39 cellular contexts compared by ENCODE assay signal in the genomic region with DNA sequence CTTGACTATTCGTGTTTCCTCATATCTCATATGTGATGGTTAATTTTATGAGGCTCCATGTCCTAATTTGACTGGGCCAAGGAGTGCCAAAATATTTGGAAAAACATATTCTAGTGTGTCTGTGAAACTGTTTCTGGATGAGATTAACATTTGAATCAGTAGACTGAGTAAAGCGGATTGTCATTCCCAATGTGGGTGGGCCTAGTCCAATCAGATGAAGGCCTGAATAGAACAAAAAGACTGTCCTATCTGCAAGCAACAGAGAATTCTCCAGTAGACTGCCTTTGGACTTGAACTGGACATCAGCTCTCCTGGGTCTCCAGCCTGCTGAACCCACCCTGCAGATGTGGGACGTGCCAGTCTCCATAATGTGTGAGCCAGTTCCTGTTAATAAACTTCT. TPM values are rescaled to one million over a fixed set of nuclear protein-coding genes. Genes with fewer than 3 reads are reported as not detected.
"Had no signal": no experiment of that assay in that cellular context is flagged by ENCODE, and none has a peak within 500 bp of the region (broad histone marks: within the 10 kb centered on the region; RNA-seq: fewer than 3 reads in every experiment).

No MANE protein-coding gene starts in this region.

- FAIRE-seq: bronchial epithelial cell, TTC549 had no signal

- H3K36me3 ChIP-seq: ascending aorta, cardiac muscle cell had no signal

- H3K27ac ChIP-seq: ascending aorta, cardiac muscle cell, VCaP had no signal

- H3K9me3 ChIP-seq: ascending aorta had no signal

- DNase-seq: activated B cell treated with CpG ODN at 0.5 μM for 24 hours; activated CD4-positive, alpha-beta memory T cell treated with anti-CD3 and anti-CD28 coated beads for 36 hours; activated CD4-positive, alpha-beta T cell treated with anti-CD3 and anti-CD28 coated beads for 4 hours; activated CD4-positive, alpha-beta T cell treated with anti-CD3 and anti-CD28 coated beads, Interleukin-2, amount 10 ng/mL, durations not matched to agents 24 days and 14 days; activated CD4-positive, alpha-beta T cell treated with anti-CD3 and anti-CD28 coated beads, Interleukin-2, amount 50 U/mL, for 1 hour; activated CD4-positive, alpha-beta T cell treated with anti-CD3 and anti-CD28 coated beads, Interleukin-2, amount 50 U/mL, for 4 hours; activated CD4-positive, CD25-positive, alpha-beta regulatory T cell treated with anti-CD3 and anti-CD28 coated beads, Interleukin-2, amount 50 U/mL, for 72 hours; activated CD8-positive, alpha-beta memory T cell treated with anti-CD3 and anti-CD28 coated beads, Interleukin-2, amount 50 U/mL, for 4 hours; activated CD8-positive, alpha-beta T cell treated with anti-CD3 and anti-CD28 coated beads for 36 hours; activated effector memory CD4-positive, alpha-beta T cell treated with Interleukin-2 at 50 U/mL for 16 hours; activated gamma-delta T cell; activated naive CD4-positive, alpha-beta T cell treated with anti-CD3 and anti-CD28 coated beads, Interleukin-2, amount 10 ng/mL, durations not matched to agents 7 days and 5 days; activated naive CD4-positive, alpha-beta T cell treated with Interleukin-2 at 50 U/mL for 16 hours; activated naive CD8-positive, alpha-beta T cell treated with anti-CD3 and anti-CD28 coated beads, Interleukin-2, amount 10 ng/mL, durations not matched to agents 7 days and 5 days; activated naive CD8-positive, alpha-beta T cell treated with anti-CD3 and anti-CD28 coated beads, Interleukin-2, amount 50 U/mL, for 24 hours; activated T-cell treated with anti-CD3 and anti-CD28 coated beads for 4 hours; activated T-cell treated with anti-CD3 and anti-CD28 coated beads, Interleukin-2, amount 50 U/mL, for 1 hour; activated T-cell treated with anti-CD3 and anti-CD28 coated beads, Interleukin-2, amount 50 U/mL, for 4 hours; activated T-cell treated with anti-CD3 and anti-CD28 coated beads, Interleukin-2, amount 50 U/mL, for 72 hours; amygdala; anterior cingulate cortex; caudate nucleus; cerebellar nuclear complex; T-helper 1 cell; T-helper 2 cell; T-helper 9 cell had no signal

- H3K4me3 ChIP-seq: ascending aorta, cardiac muscle cell had no signal

- H3K36me3 Mint-ChIP-seq: activated CD4-positive, alpha-beta memory T cell treated with anti-CD3 and anti-CD28 coated beads for 36 hours; activated naive CD4-positive, alpha-beta T cell treated with anti-CD3 and anti-CD28 coated beads, Interleukin-2, amount 10 ng/mL, durations not matched to agents 7 days and 5 days; activated naive CD4-positive, alpha-beta T cell treated with anti-CD3 and anti-CD28 coated beads, Interleukin-2, amount 50 U/mL, for 24 hours; activated naive CD8-positive, alpha-beta T cell; activated naive CD8-positive, alpha-beta T cell treated with anti-CD3 and anti-CD28 coated beads, Interleukin-2, amount 10 ng/mL, durations not matched to agents 7 days and 5 days; brain had no signal

- H3K4me1 ChIP-seq: ascending aorta had no signal

- H3K27me3 ChIP-seq: ascending aorta, cardiac muscle cell had no signal

- H3K9me3 Mint-ChIP-seq: activated B cell treated with CpG ODN at 0.5 μM for 24 hours; activated CD4-positive, alpha-beta memory T cell treated with anti-CD3 and anti-CD28 coated beads for 36 hours; activated CD4-positive, alpha-beta T cell treated with anti-CD3 and anti-CD28 coated beads, Interleukin-2, amount 10 ng/mL, durations not matched to agents 24 days and 14 days; activated CD8-positive, alpha-beta T cell treated with anti-CD3 and anti-CD28 coated beads for 36 hours; activated naive CD4-positive, alpha-beta T cell treated with anti-CD3 and anti-CD28 coated beads, Interleukin-2, amount 10 ng/mL, durations not matched to agents 7 days and 5 days; activated naive CD4-positive, alpha-beta T cell treated with anti-CD3 and anti-CD28 coated beads, Interleukin-2, amount 50 U/mL, for 24 hours; activated naive CD8-positive, alpha-beta T cell treated with anti-CD3 and anti-CD28 coated beads, Interleukin-2, amount 50 U/mL, for 24 hours; activated T-cell treated with anti-CD3 and anti-CD28 coated beads, Interleukin-2, amount 50 U/mL, for 72 hours; activated T-helper 1 cell treated with anti-CD3 and anti-CD28 coated beads, Interleukin-12 subunit alpha, Interleukin-12 subunit beta, Interleukin-2, Interleukin-4 antibody, amounts not matched to agents 30 ng/mL and 10 ng/mL and 1 ng/mL, durations not matched to agents 14 hours and 24 hours and 36 hours; activated T-helper 2 cell treated with anti-CD3 and anti-CD28 coated beads, Interferon-gamma antibody, Interleukin-2, Interleukin-4, amounts not matched to agents 10 μg/mL and 5 μg/mL and 100 μg/mL, durations not matched to agents 14 hours and 24 hours and 36 hours; central memory CD8-positive, alpha-beta T cell; T-helper 1 cell treated with Interleukin-12 subunit alpha and Interleukin-12 subunit beta and Interleukin-4 antibody, amounts not matched to agents 30 μg/mL and 1 μg/mL, for 36 hours; T-helper 2 cell treated with Interferon-gamma antibody and Interleukin-4, amounts not matched to agents 5 μg/mL and 100 μg/mL, for 36 hours had no signal

- H3K27me3 Mint-ChIP-seq: activated B cell treated with CpG ODN at 0.5 μM for 24 hours; activated CD4-positive, alpha-beta memory T cell treated with anti-CD3 and anti-CD28 coated beads for 36 hours; activated CD8-positive, alpha-beta T cell treated with anti-CD3 and anti-CD28 coated beads for 36 hours; activated naive CD4-positive, alpha-beta T cell treated with anti-CD3 and anti-CD28 coated beads, Interleukin-2, amount 10 ng/mL, durations not matched to agents 7 days and 5 days; activated naive CD4-positive, alpha-beta T cell treated with anti-CD3 and anti-CD28 coated beads, Interleukin-2, amount 50 U/mL, for 24 hours; activated naive CD8-positive, alpha-beta T cell; activated naive CD8-positive, alpha-beta T cell treated with anti-CD3 and anti-CD28 coated beads, Interleukin-2, amount 10 ng/mL, durations not matched to agents 7 days and 5 days; activated naive CD8-positive, alpha-beta T cell treated with anti-CD3 and anti-CD28 coated beads, Interleukin-2, amount 50 U/mL, for 24 hours; central memory CD8-positive, alpha-beta T cell had no signal

- H3K4me1 Mint-ChIP-seq: activated B cell treated with CpG ODN at 0.5 μM for 24 hours; activated CD4-positive, alpha-beta T cell treated with anti-CD3 and anti-CD28 coated beads, Interleukin-2, amount 10 ng/mL, durations not matched to agents 24 days and 14 days; activated naive CD4-positive, alpha-beta T cell treated with anti-CD3 and anti-CD28 coated beads, Interleukin-2, amount 10 ng/mL, durations not matched to agents 7 days and 5 days; activated naive CD4-positive, alpha-beta T cell treated with anti-CD3 and anti-CD28 coated beads, Interleukin-2, amount 50 U/mL, for 24 hours; activated naive CD8-positive, alpha-beta T cell treated with anti-CD3 and anti-CD28 coated beads, Interleukin-2, amount 10 ng/mL, durations not matched to agents 7 days and 5 days; activated naive CD8-positive, alpha-beta T cell treated with anti-CD3 and anti-CD28 coated beads, Interleukin-2, amount 50 U/mL, for 24 hours; central memory CD8-positive, alpha-beta T cell had no signal

- H3K4me3 Mint-ChIP-seq: activated B cell treated with CpG ODN at 0.5 μM for 24 hours; activated CD4-positive, alpha-beta memory T cell treated with anti-CD3 and anti-CD28 coated beads for 36 hours; activated CD4-positive, alpha-beta T cell treated with anti-CD3 and anti-CD28 coated beads, Interleukin-2, amount 10 ng/mL, durations not matched to agents 24 days and 14 days; activated CD8-positive, alpha-beta T cell treated with anti-CD3 and anti-CD28 coated beads for 36 hours; activated naive CD4-positive, alpha-beta T cell treated with anti-CD3 and anti-CD28 coated beads, Interleukin-2, amount 10 ng/mL, durations not matched to agents 7 days and 5 days; activated naive CD4-positive, alpha-beta T cell treated with anti-CD3 and anti-CD28 coated beads, Interleukin-2, amount 50 U/mL, for 24 hours; activated naive CD8-positive, alpha-beta T cell; activated naive CD8-positive, alpha-beta T cell treated with anti-CD3 and anti-CD28 coated beads, Interleukin-2, amount 10 ng/mL, durations not matched to agents 7 days and 5 days; activated naive CD8-positive, alpha-beta T cell treated with anti-CD3 and anti-CD28 coated beads, Interleukin-2, amount 50 U/mL, for 24 hours; activated T-cell treated with anti-CD3 and anti-CD28 coated beads, Interleukin-2, amount 50 U/mL, for 4 hours; activated T-cell treated with anti-CD3 and anti-CD28 coated beads, Interleukin-2, amount 50 U/mL, for 72 hours; activated T-helper 1 cell treated with anti-CD3 and anti-CD28 coated beads, Interleukin-12 subunit alpha, Interleukin-12 subunit beta, Interleukin-2, Interleukin-4 antibody, amounts not matched to agents 30 ng/mL and 10 ng/mL and 1 ng/mL, durations not matched to agents 14 hours and 24 hours and 36 hours; brain; central memory CD8-positive, alpha-beta T cell; T-helper 1 cell treated with Interleukin-12 subunit alpha and Interleukin-12 subunit beta and Interleukin-4 antibody, amounts not matched to agents 30 μg/mL and 1 μg/mL, for 36 hours; T-helper 2 cell treated with Interferon-gamma antibody and Interleukin-4, amounts not matched to agents 5 μg/mL and 100 μg/mL, for 36 hours had no signal

- H3K27ac Mint-ChIP-seq: activated B cell treated with CpG ODN at 0.5 μM for 24 hours; activated CD4-positive, alpha-beta memory T cell treated with anti-CD3 and anti-CD28 coated beads for 36 hours; activated CD4-positive, alpha-beta T cell treated with anti-CD3 and anti-CD28 coated beads, Interleukin-2, amount 10 ng/mL, durations not matched to agents 24 days and 14 days; activated CD8-positive, alpha-beta T cell treated with anti-CD3 and anti-CD28 coated beads for 36 hours; activated naive CD4-positive, alpha-beta T cell treated with anti-CD3 and anti-CD28 coated beads, Interleukin-2, amount 10 ng/mL, durations not matched to agents 7 days and 5 days; activated naive CD4-positive, alpha-beta T cell treated with anti-CD3 and anti-CD28 coated beads, Interleukin-2, amount 50 U/mL, for 24 hours; activated naive CD8-positive, alpha-beta T cell; activated naive CD8-positive, alpha-beta T cell treated with anti-CD3 and anti-CD28 coated beads, Interleukin-2, amount 10 ng/mL, durations not matched to agents 7 days and 5 days; activated naive CD8-positive, alpha-beta T cell treated with anti-CD3 and anti-CD28 coated beads, Interleukin-2, amount 50 U/mL, for 24 hours; activated T-cell treated with anti-CD3 and anti-CD28 coated beads, Interleukin-2, amount 50 U/mL, for 72 hours; activated T-helper 1 cell treated with anti-CD3 and anti-CD28 coated beads, Interleukin-12 subunit alpha, Interleukin-12 subunit beta, Interleukin-2, Interleukin-4 antibody, amounts not matched to agents 30 ng/mL and 10 ng/mL and 1 ng/mL, durations not matched to agents 14 hours and 24 hours and 36 hours; activated T-helper 2 cell treated with anti-CD3 and anti-CD28 coated beads, Interferon-gamma antibody, Interleukin-2, Interleukin-4, amounts not matched to agents 10 μg/mL and 5 μg/mL and 100 μg/mL, durations not matched to agents 14 hours and 24 hours and 36 hours; brain; T-helper 1 cell treated with Interleukin-12 subunit alpha and Interleukin-12 subunit beta and Interleukin-4 antibody, amounts not matched to agents 30 μg/mL and 1 μg/mL, for 36 hours; T-helper 2 cell treated with Interferon-gamma antibody and Interleukin-4, amounts not matched to agents 5 μg/mL and 100 μg/mL, for 36 hours had no signal

- ATAC-seq: activated CD8-positive, alpha-beta T cell treated with anti-CD3 and anti-CD28 coated beads for 36 hours; activated naive CD8-positive, alpha-beta T cell treated with anti-CD3 and anti-CD28 coated beads, Interleukin-2, amount 50 U/mL, for 24 hours; activated T-cell treated with anti-CD3 and anti-CD28 coated beads, Interleukin-2, amount 50 U/mL, for 4 hours; activated T-cell treated with anti-CD3 and anti-CD28 coated beads, Interleukin-2, amount 50 U/mL, for 72 hours had no signal

RNA-seq across cellular contexts. Expression of a gene that starts 13.5 kb away (rescaled TPM):
- total RNA-seq: ascending aorta, cardiac muscle cell had no signal
- polyA plus RNA-seq: cardiac muscle cell had no signal
